8 cellular contexts compared by ENCODE assay signal in the genomic region with DNA sequence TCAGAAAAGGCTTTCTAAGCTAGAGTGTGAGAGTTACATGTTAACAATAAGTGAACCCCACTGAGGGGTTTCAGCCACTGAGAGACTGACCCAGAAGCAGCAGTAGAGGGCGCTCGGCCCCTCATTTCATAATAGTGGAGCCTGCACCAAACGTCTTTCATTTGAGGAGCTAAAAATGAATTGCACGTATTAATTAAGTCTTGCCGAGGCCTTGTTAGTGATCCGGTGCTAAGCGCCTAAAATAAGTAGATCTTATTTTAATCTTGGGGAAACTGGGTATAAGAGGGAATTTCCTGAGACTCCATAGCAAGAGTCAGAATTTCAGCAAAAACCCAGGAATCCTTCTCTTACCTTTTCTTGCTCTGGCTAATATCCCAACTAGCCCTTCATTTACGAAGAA.
DNase-seq lines count a peak whose midpoint lies in the region; ATAC-seq and TF ChIP-seq lines count a peak whose summit lies in the region.

No MANE protein-coding gene starts in this region.

- H3K4me1 Mint-ChIP-seq in MCF 10A (ENCODE audit: insufficient read depth, unreplicated experiment) (no peaks in the 10 kb centered on the region), immature natural killer cell (peaks cover 3 to 7% of the 10 kb centered on the region in 2 donors)

- TF ChIP-seq CTCF in VCaP (conservative IDR thresholded peaks at IDR 0.05) (peak; percentile 84), MCF 10A (IDR thresholded peaks at IDR 0.05; ENCODE audit: unreplicated experiment) (peak; percentile 83)

- H3K27ac Mint-ChIP-seq in MCF 10A (ENCODE audit: low read depth, unreplicated experiment): no peak overlapping the region
- H3K27ac Mint-ChIP-seq in immature natural killer cell: no peak overlapping the region

- no peaks in the 10 kb centered on the region for H3K27me3 Mint-ChIP-seq in MCF 10A (ENCODE audit: insufficient read depth, unreplicated experiment)
- peaks cover 0 to 1% (median 0%) of the 10 kb centered on the region in 3 donors for H3K27me3 Mint-ChIP-seq in immature natural killer cell (ENCODE audit: low read depth in 3 of 3)

- no TSS peak for BruUV-seq in MCF 10A (replicated peaks; lab: Mats Ljungman, UMichigan)

- H3K27ac ChIP-seq in VCaP: no peak overlapping the region

- H3K9me3 Mint-ChIP-seq in MCF 10A (ENCODE audit: unreplicated experiment) (no peaks in the 10 kb centered on the region), immature natural killer cell (no peaks in the 10 kb centered on the region)

- H3K36me3 Mint-ChIP-seq in MCF 10A (ENCODE audit: insufficient read depth, unreplicated experiment): peaks cover 15% of the 10 kb centered on the region
- H3K36me3 Mint-ChIP-seq in immature natural killer cell: peaks cover 0 to 4% (median 0%) of the 10 kb centered on the region in 3 donors

- CTCF ChIA-PET in MCF 10A (lab: Yijun Ruan, JAX): interaction anchor here (0.6 to 1.8 kb wide), 20 partner anchors 11 to 1264 kb away, joined by 3 to 14 read pairs (median 4); no protein-coding TSS in a partner anchor

- intact Hi-C loops in MCF 10A (cut with micrococcal nuclease): loop anchor here (1.0 to 10.0 kb wide), 4 partner anchors 421 to 1076 kb away; no protein-coding TSS in a partner anchor

- POLR2A ChIA-PET in MCF 10A (lab: Yijun Ruan, JAX): interaction anchor here (1.0 to 1.1 kb wide), 2 partner anchors 200 to 1076 kb away, joined by 3 read pairs; no protein-coding TSS in a partner anchor

- no peak overlapping the region for H3K4me3 Mint-ChIP-seq in MCF 10A (ENCODE audit: unreplicated experiment)
- H3K4me3 Mint-ChIP-seq in immature natural killer cell: no peak overlapping the region

- peak; percentile 46 for DNase-seq in ELF-1 (ENCODE audit: low read depth, low spot score)
- peak; percentile 28 for DNase-seq in NCI-H2107 (lab: John Stamatoyannopoulos, UW)
- peak; percentile 63 for DNase-seq in MCF 10A (ENCODE audit: unreplicated experiment)
- peak; percentile 51 to 63 (median 57) for DNase-seq in immature natural killer cell
- DNase-seq in stimulated activated CD4-positive, alpha-beta T cell treated with anti-CD3 and anti-CD28 coated beads, Interleukin-15, amount 100 ng/mL, for 48 hours (ENCODE audit: low read depth in 2 of 2): peak; percentile 17 to 35

- ATAC-seq in HG02623 (IDR thresholded peaks at IDR 0.05; ENCODE audit: unreplicated experiment) (peak; percentile 57), HG02840 (IDR thresholded peaks at IDR 0.05; ENCODE audit: low FRiP score, unreplicated experiment) (no peak)
